ENCODE assay signal across 17 cellular contexts in genomic region chr3:10085738-10086137, GRCh38. TPM values are rescaled to one million over a fixed set of nuclear protein-coding genes. Genes with fewer than 3 reads are reported as not detected.
"Had no signal": no experiment of that assay in that cellular context is flagged by ENCODE, and none has a peak within 500 bp of the region (broad histone marks: within the 10 kb centered on the region; RNA-seq: fewer than 3 reads in every experiment).

No MANE protein-coding gene starts in this region.

- H3K27me3 ChIP-seq: cardiac muscle cell, right lobe of liver had no signal

- H3K36me3 ChIP-seq: cardiac muscle cell, right lobe of liver had no signal

- DNase-seq: activated CD4-positive, alpha-beta memory T cell treated with anti-CD3 and anti-CD28 coated beads for 36 hours; activated CD8-positive, alpha-beta memory T cell treated with anti-CD3 and anti-CD28 coated beads, Interleukin-2, amount 50 U/mL, for 4 hours; activated naive CD8-positive, alpha-beta T cell treated with anti-CD3 and anti-CD28 coated beads, Interleukin-2, amount 10 ng/mL, durations not matched to agents 7 days and 5 days; activated T-cell treated with anti-CD3 and anti-CD28 coated beads, Interleukin-2, amount 50 U/mL, for 72 hours; anterior cingulate cortex; hippocampal formation; left cardiac atrium; naive thymus-derived CD8-positive, alpha-beta T cell; right lobe of liver; stimulated activated naive CD8-positive, alpha-beta T cell treated with anti-CD3 and anti-CD28 coated beads, Interleukin-15, Interleukin-2, amounts not matched to agents 100 U/mL and 50 U/mL, for 24 hours had no signal

- H3K4me3 ChIP-seq: cardiac muscle cell, lung, right lobe of liver had no signal

- H3K4me1 ChIP-seq: right lobe of liver had no signal

- H3K9me3 ChIP-seq: right lobe of liver had no signal

- H3K27ac ChIP-seq: cardiac muscle cell, right lobe of liver had no signal

RNA-seq across cellular contexts. Expression of gene FANCD2OS, which starts 22.3 kb away (rescaled TPM):
- total RNA-seq: activated CD4-positive, alpha-beta memory T cell treated with anti-CD3 and anti-CD28 coated beads for 36 hours; activated naive CD8-positive, alpha-beta T cell treated with anti-CD3 and anti-CD28 coated beads, Interleukin-2, amount 10 ng/mL, durations not matched to agents 7 days and 5 days; activated T-cell treated with anti-CD3 and anti-CD28 coated beads, Interleukin-2, amount 50 U/mL, for 72 hours; cardiac muscle cell; left cardiac atrium; lung; mononuclear cell; naive thymus-derived CD8-positive, alpha-beta T cell; progenitor cell of endocrine pancreas; right lobe of liver; T-helper 2 cell treated with Interferon-gamma antibody and Interleukin-4, amounts not matched to agents 100 ng/mL and 5 ng/mL, for 36 hours; temporal lobe; urinary bladder had no signal
- polyA plus RNA-seq: cardiac muscle cell; lung; naive thymus-derived CD8-positive, alpha-beta T cell; urinary bladder had no signal
